Comparison of ENCODE assay signal across 8 cellular contexts in genomic region chr5:81749562-81750307, GRCh38. TPM values are rescaled to one million over a fixed set of nuclear protein-coding genes. Genes with fewer than 3 reads are reported as not detected.
DNase-seq lines count a peak whose midpoint lies in the region; ATAC-seq and TF ChIP-seq lines count a peak whose summit lies in the region.

No MANE protein-coding gene starts in this region.

- H2AK5ac ChIP-seq in IMR-90 (ENCODE audit: low read depth, low read length), result no peak overlapping the region

- no TSS peak for BruUV-seq in IMR-90 (replicated peaks; lab: Mats Ljungman, UMichigan)

- peaks cover 4 to 17% of the 10 kb centered on the region in 2 experiments for H3K79me1 ChIP-seq in IMR-90 (ENCODE audit: low read depth in 1 of 2, low read length in 2 of 2)

- peaks cover 5% of the 10 kb centered on the region for H3K9me1 ChIP-seq in IMR-90 (ENCODE audit: insufficient read depth, low read length)

- DNase-seq in GM06990 (ENCODE audit: extremely low read depth, insufficient read length), result peak; percentile 89
- peak; percentile 17 for DNase-seq in IMR-90
- DNase-seq in activated CD4-positive, alpha-beta T cell treated with anti-CD3 and anti-CD28 coated beads, Interleukin-2, amount 50 U/mL, for 4 hours, result peak; percentile 35 to 36
- DNase-seq in effector CD8-positive, alpha-beta T cell (lab: John Stamatoyannopoulos, UW), result peak; percentile 27
- DNase-seq in stimulated activated naive CD8-positive, alpha-beta T cell treated with anti-CD3 and anti-CD28 coated beads, Interleukin-15, Interleukin-2, amounts not matched to agents 100 U/mL and 50 U/mL, for 24 hours, result peak; percentile 55
- no peak for DNase-seq in NCI-H226

- H2BK120ac ChIP-seq in IMR-90 (ENCODE audit: low read depth, low read length), result no peak overlapping the region

- H3K9me3 ChIP-seq in IMR-90 (ENCODE audit: control insufficient read depth, insufficient read depth, low read length) (no peaks in the 10 kb centered on the region), mucosa of stomach (ENCODE audit: control insufficient read depth, low read length) (no peaks in the 10 kb centered on the region)

- H3K4ac ChIP-seq in IMR-90 (ENCODE audit: low read depth, low read length), result no peak overlapping the region; the same call in 1 of the 2 replicates

- WGBS in IMR-90 (ENCODE audit: extremely low coverage in 2 of 2, insufficient read length in 1 of 2), 2 experiments, result 0% methylated on average over 10 of the region's 61 CpGs; no CpG with 5 or more reads in 1 of the 2 experiments

- H3K4me3 ChIP-seq in GM06990 (replicated peaks; ENCODE audit: low read depth, low read length) (peak overlapping the region; percentile 74), IMR-90 (ENCODE audit: insufficient read depth, low read depth, low read length) (peak overlapping the region; percentile 58), mucosa of stomach (ENCODE audit: low read length) (no peak overlapping the region)

- dilution Hi-C loops in IMR-90 (cut with HindIII; ENCODE audit: low sequenced_read_pairs, unreplicated experiment), result no loop called here

- H3K36me3 ChIP-seq in GM06990 (ENCODE audit: control insufficient read depth, insufficient read depth, low read length) (no peaks in the 10 kb centered on the region), IMR-90 (ENCODE audit: control insufficient read depth, insufficient read depth, low read length) (no peaks in the 10 kb centered on the region), mucosa of stomach (ENCODE audit: control insufficient read depth, insufficient read depth, low read length) (no peaks in the 10 kb centered on the region)

- TF ChIP-seq CTCF in GM06990 (IDR thresholded peaks at IDR 0.05; ENCODE audit: insufficient read depth, low read length, poor library complexity, severe bottlenecking), result no peak
- no peak for TF ChIP-seq CTCF in IMR-90 (conservative IDR thresholded peaks at IDR 0.05; ENCODE audit: low read depth, low read length)

- no peak for TF ChIP-seq RAD21 in IMR-90 (IDR thresholded peaks at IDR 0.05; ENCODE audit: low read length)

- H3K18ac ChIP-seq in IMR-90 (ENCODE audit: low read depth, low read length), result no peak overlapping the region

- peak; percentile 50 for ATAC-seq in GM21515 (IDR thresholded peaks at IDR 0.05; ENCODE audit: unreplicated experiment)
- ATAC-seq in IMR-90 (ENCODE audit: low read depth), result no peak
- peak; percentile 7 for ATAC-seq in stimulated activated naive CD8-positive, alpha-beta T cell treated with anti-CD3 and anti-CD28 coated beads, Interleukin-15, Interleukin-2, amounts not matched to agents 100 U/mL and 50 U/mL, for 24 hours

- peak overlapping the region; percentile 15; the same call in 1 of the 2 replicates for H4K5ac ChIP-seq in IMR-90 (ENCODE audit: low read depth, low read length)

- no peak overlapping the region for H2BK20ac ChIP-seq in IMR-90 (ENCODE audit: low read depth, low read length)

- H3K56ac ChIP-seq in IMR-90 (ENCODE audit: extremely low read depth, insufficient read depth, low read length), result no peak overlapping the region

- CTCF ChIA-PET in IMR-90 (lab: Yijun Ruan, JAX), result no interaction called here

- H3K27ac ChIP-seq in IMR-90 (ENCODE audit: insufficient read depth, low read length), result peak overlapping the region; percentile 74

- intact Hi-C loops in IMR-90 (cut with micrococcal nuclease), result loop anchor here (2.0 to 10.0 kb wide), 4 partner anchors 122 to 445 kb away; partner anchors contain the start of gene ZCCHC9

- H3K9ac ChIP-seq in IMR-90 (ENCODE audit: low read depth, low read length) (peak overlapping the region; percentile 55), mucosa of stomach (ENCODE audit: low read length) (peak overlapping the region; percentile 44)

- TF ChIP-seq POLR2A in IMR-90 (IDR thresholded peaks at IDR 0.05; ENCODE audit: low read depth, low read length), result no peak; the same call in 1 of the 2 replicates

- H3K27me3 ChIP-seq in GM06990 (replicated peaks; ENCODE audit: control insufficient read depth, insufficient read depth, low read length) (no peaks in the 10 kb centered on the region), IMR-90 (ENCODE audit: control insufficient read depth, insufficient read depth, low read length) (no peaks in the 10 kb centered on the region), mucosa of stomach (ENCODE audit: control insufficient read depth, insufficient read depth, low read length) (no peaks in the 10 kb centered on the region)

- peak overlapping the region; percentile 89 for H3K4me2 ChIP-seq in IMR-90 (ENCODE audit: low read depth, low read length)

- H4K91ac ChIP-seq in IMR-90 (ENCODE audit: insufficient read depth, low read depth, low read length), result no peak overlapping the region

- H3K23ac ChIP-seq in IMR-90 (ENCODE audit: low read depth, low read length), result peak overlapping the region; percentile 72

- no peaks in the 10 kb centered on the region for H4K20me1 ChIP-seq in IMR-90 (ENCODE audit: insufficient read depth, low read length)

- peak overlapping the region; percentile 2 for H2AK9ac ChIP-seq in IMR-90 (replicated peaks; ENCODE audit: low read depth, low read length, poor library complexity)

- peak overlapping the region in 1 of 2 experiments; percentile 17; a peak in 1 of 4 replicates for H4K8ac ChIP-seq in IMR-90 (ENCODE audit: low read depth in 2 of 2, low read length in 2 of 2)

- no peak overlapping the region for H2BK5ac ChIP-seq in IMR-90 (ENCODE audit: low read depth, low read length, poor library complexity, severe bottlenecking)

- peak overlapping the region; percentile 38; the same call in 1 of the 2 replicates for H3K14ac ChIP-seq in IMR-90 (replicated peaks; ENCODE audit: low read depth, low read length)

- H2AFZ ChIP-seq in IMR-90 (replicated peaks; ENCODE audit: low read length, poor library complexity), result peak overlapping the region; percentile 75

- H2BK15ac ChIP-seq in IMR-90 (ENCODE audit: low read depth, low read length), result no peak overlapping the region

- POLR2A ChIA-PET in IMR-90 (lab: Charles Lee; ENCODE audit: unreplicated experiment), result no interaction called here

- H3K4me1 ChIP-seq in IMR-90 (ENCODE audit: control insufficient read depth, insufficient read depth, low read length), result peaks cover 4% of the 10 kb centered on the region
- H3K4me1 ChIP-seq in mucosa of stomach (ENCODE audit: control insufficient read depth, insufficient read depth, low read length), result peaks cover 5% of the 10 kb centered on the region

- in situ Hi-C loops in IMR-90 (cut with MboI; ENCODE audit: low sequenced_read_pairs), result loop anchor here (5.0 to 25.0 kb wide), 2 partner anchors 242 to 413 kb away; no protein-coding TSS in a partner anchor

TF ChIP-seq in IMR-90, 13 proteins besides CTCF, POLR2A, EP300 and RAD21:
- TF ChIP-seq CHD1 (IDR thresholded peaks at IDR 0.05; ENCODE audit: low read depth, low read length) (no peak), MXI1 (IDR thresholded peaks at IDR 0.05; ENCODE audit: borderline replicate concordance, low read depth, low read length) (no peak), MAZ (IDR thresholded peaks at IDR 0.05; ENCODE audit: borderline replicate concordance, low read depth, low read length) (no peak), BHLHE40 (IDR thresholded peaks at IDR 0.05; ENCODE audit: low read depth, low read length) (no peak), USF2 (IDR thresholded peaks at IDR 0.05; ENCODE audit: low read depth, low read length) (no peak), ELK1 (IDR thresholded peaks at IDR 0.05; ENCODE audit: borderline replicate concordance, low read depth, low read length) (no peak), NFE2L2 (IDR thresholded peaks at IDR 0.05; ENCODE audit: low read depth, low read length) (no peak), RFX5 (IDR thresholded peaks at IDR 0.05; ENCODE audit: low read depth, low read length) (no peak), MAFK (IDR thresholded peaks at IDR 0.05; ENCODE audit: low read depth, low read length) (no peak), CEBPB (IDR thresholded peaks at IDR 0.05; ENCODE audit: low read depth, low read length) (no peak)

RNA-seq across cellular contexts. Expression of gene SSBP2, which starts 1.2 kb away (rescaled TPM):
- 33.6 and 42.7 TPM in 2 replicates for total RNA-seq in IMR-90 (2012; rRNA removed)
- 35.0 and 38.4 TPM in 2 replicates for polyA plus RNA-seq in IMR-90 (2012; rRNA removed)
- polyA plus RNA-seq in IMR-90 (2012; cell fraction: cytosol; rRNA removed), result 14.1 and 16.7 TPM in 2 replicates
- 15.5 and 49.1 TPM in 2 replicates for polyA plus RNA-seq in IMR-90 (2012; cell fraction: nucleus; rRNA removed; ENCODE audit: low replicate concordance)
